2 cellular contexts compared by ENCODE assay signal in genomic region chr20:1376453-1377270, GRCh38.
TF ChIP-seq lines count a peak whose summit lies in the region.

No MANE protein-coding gene starts in this region.

TF ChIP-seq in SK-N-SH, 30 proteins besides CTCF, POLR2A, EP300 and RAD21 (continued from another document):
- TF ChIP-seq REST (IDR thresholded peaks at IDR 0.05; ENCODE audit: low read depth, low read length) (no peak), NFIC (IDR thresholded peaks at IDR 0.05; ENCODE audit: borderline replicate concordance) (no peak), CHD2 (IDR thresholded peaks at IDR 0.05; ENCODE audit: low read length, partially characterized antibody) (no peak), GATA2 (CRISPR knock-in tag; IDR thresholded peaks at IDR 0.05) (no peak), JUND (IDR thresholded peaks at IDR 0.05) (no peak), ELF1 (IDR thresholded peaks at IDR 0.05) (no peak), TEAD4 (IDR thresholded peaks at IDR 0.05; ENCODE audit: borderline replicate concordance, insufficient read depth) (no peak), POLR2AphosphoS5 (IDR thresholded peaks at IDR 0.05; ENCODE audit: low read depth, low read length) (no peak), FOXM1 (IDR thresholded peaks at IDR 0.05; ENCODE audit: low read depth) (no peak), RCOR1 (IDR thresholded peaks at IDR 0.05; ENCODE audit: low read length) (no peak), TAF1 (IDR thresholded peaks at IDR 0.05; ENCODE audit: borderline replicate concordance, low read depth, low read length) (no peak), ZBTB33 (IDR thresholded peaks at IDR 0.05; ENCODE audit: borderline replicate concordance, low read depth) (no peak), IRF3 (IDR thresholded peaks at IDR 0.05; ENCODE audit: low read depth, low read length) (no peak), EZH2phosphoT487 (IDR thresholded peaks at IDR 0.05; ENCODE audit: borderline replicate concordance, low read depth) (no peak), RXRA (IDR thresholded peaks at IDR 0.05; ENCODE audit: borderline replicate concordance, low read depth) (no peak), MEF2A (IDR thresholded peaks at IDR 0.05; ENCODE audit: borderline replicate concordance, low read depth) (no peak), GABPA (IDR thresholded peaks at IDR 0.05; ENCODE audit: low read depth) (no peak)
- TF ChIP-seq, protein P1, sequence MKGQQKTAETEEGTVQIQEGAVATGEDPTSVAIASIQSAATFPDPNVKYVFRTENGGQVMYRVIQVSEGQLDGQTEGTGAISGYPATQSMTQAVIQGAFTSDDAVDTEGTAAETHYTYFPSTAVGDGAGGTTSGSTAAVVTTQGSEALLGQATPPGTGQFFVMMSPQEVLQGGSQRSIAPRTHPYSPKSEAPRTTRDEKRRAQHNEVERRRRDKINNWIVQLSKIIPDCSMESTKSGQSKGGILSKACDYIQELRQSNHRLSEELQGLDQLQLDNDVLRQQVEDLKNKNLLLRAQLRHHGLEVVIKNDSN (IDR thresholded peaks at IDR 0.05; ENCODE audit: borderline replicate concordance, low read depth): no peak

TF ChIP-seq in SK-N-SH treated with all-trans-retinoic acid at 6 μM for 48 hours, 23 proteins besides CTCF, POLR2A, EP300 and RAD21 (continued from another document):
- TF ChIP-seq PATZ1 (CRISPR knock-in tag; IDR thresholded peaks at IDR 0.05; ENCODE audit: borderline replicate concordance) (no peak), SNAI2 (CRISPR knock-in tag; IDR thresholded peaks at IDR 0.05) (no peak), OSR1 (CRISPR knock-in tag; IDR thresholded peaks at IDR 0.05) (no peak), ZFP3 (CRISPR knock-in tag; IDR thresholded peaks at IDR 0.05) (no peak), ZFP30 (CRISPR knock-in tag; IDR thresholded peaks at IDR 0.05) (no peak), POU6F1 (CRISPR knock-in tag; IDR thresholded peaks at IDR 0.05; ENCODE audit: borderline replicate concordance, low read depth) (no peak)
